ENCODE assay signal across 24 cellular contexts in the genomic region with DNA sequence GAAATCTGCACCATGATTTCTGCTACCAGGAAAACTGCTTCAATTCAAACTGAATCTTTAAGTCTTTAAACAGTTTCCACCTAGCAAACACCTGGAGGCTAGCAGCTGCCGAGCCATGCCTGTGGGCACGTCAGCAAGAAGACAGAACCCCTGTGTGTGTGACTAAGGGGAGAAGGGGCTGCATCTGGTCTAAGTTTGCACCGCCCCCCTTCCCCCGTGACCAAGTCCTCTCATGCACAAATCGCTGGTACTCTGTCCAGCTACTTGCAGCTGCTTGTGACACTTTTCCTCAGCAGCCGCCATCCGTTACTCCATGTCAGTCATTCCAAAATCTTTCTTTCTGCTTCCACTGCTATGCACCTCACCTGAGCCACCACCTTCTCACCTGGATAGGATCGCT.
DNase-seq lines count a peak whose midpoint lies in the region; ATAC-seq, FAIRE-seq and TF ChIP-seq lines count a peak whose summit lies in the region.
"Had no signal": no experiment of that assay in that cellular context is flagged by ENCODE, and none has a peak within 500 bp of the region (broad histone marks: within the 10 kb centered on the region; RNA-seq: fewer than 3 reads in every experiment).

No MANE protein-coding gene starts in this region.

- no peak overlapping the region for H4K8ac ChIP-seq in H1 (ENCODE audit: extremely low read depth, insufficient read depth, low read length)

- peaks cover 36% of the 10 kb centered on the region for H3K4me1 ChIP-seq in GM23338 (ENCODE audit: insufficient read depth)
- H3K4me1 ChIP-seq in H1 (replicated peaks in 1 of 4; ENCODE audit: control insufficient read depth in 3 of 4, insufficient read depth in 4 of 4, low read length in 3 of 4) = peaks cover 5 to 10% (median 8%) of the 10 kb centered on the region in 4 experiments; a peak in 6 of 7 replicates
- H3K4me1 ChIP-seq in neural progenitor cell = peaks cover 60% of the 10 kb centered on the region
- H3K4me1 ChIP-seq: A549, BE2C had no signal

- no peaks in the 10 kb centered on the region for H3K9me2 ChIP-seq in GM23338 (ENCODE audit: insufficient read depth)

- DNase-seq in GM23338 (ENCODE audit: low spot score) (no peak), H1 (ENCODE audit: low read depth in 1 of 2, low spot score in 2 of 2) (no peak), neural progenitor cell (ENCODE audit: low spot score) (no peak), mesothelial cell of epicardium (ENCODE audit: low spot score in 2 of 2, unreplicated experiment in 2 of 2) (no peak)
- no peak for DNase-seq in activated CD4-positive, alpha-beta T cell treated with anti-CD3 and anti-CD28 coated beads, Interleukin-2, amount 50 U/mL, for 48 hours
- DNase-seq: 8988T; ACHN; AML-193; BE2C; CD4-positive, alpha-beta T cell; CD8-positive, alpha-beta memory T cell; DMS 273 treated with DMSO at 0.1 percent for 48 hours; DMS79; EL; GDM1; GOT3; H7; HCEC 1CT had no signal

- H3K27me3 Mint-ChIP-seq in GM23338 (ENCODE audit: insufficient read depth, low read depth, poor library complexity) (peaks cover 12% of the 10 kb centered on the region), neural progenitor cell (ENCODE audit: insufficient read depth, low read depth) (peaks cover 10% of the 10 kb centered on the region), mesothelial cell of epicardium (ENCODE audit: low read depth) (peaks cover 5% of the 10 kb centered on the region)

- H3K9ac ChIP-seq in H1 (replicated peaks in 1 of 4; ENCODE audit: extremely low read depth in 1 of 4, low read depth in 3 of 4, low read length in 3 of 4) (no peak overlapping the region), neural progenitor cell (no peak overlapping the region)
- H3K9ac ChIP-seq: BLaER1 treated with 17β-estradiol and CSF1 and Interleukin-3, amounts not matched to agents 10 nM and 100 nM had no signal

- H2BK120ac ChIP-seq in H1 (replicated peaks; ENCODE audit: low read depth, low read length) = no peak overlapping the region

- no peak overlapping the region; the same call in 1 of the 2 replicates for H3K18ac ChIP-seq in H1 (ENCODE audit: extremely low read depth, low read length)

- no peak for FAIRE-seq in H1 (lab: Jason Lieb, UNC)
- FAIRE-seq: A549, D721Med, GM12878 had no signal

- H3K56ac ChIP-seq in H1 (replicated peaks; ENCODE audit: insufficient read length, low read depth, low read length) = no peak overlapping the region

- no peak overlapping the region for H3K27ac ChIP-seq in GM23338 (ENCODE audit: low read depth)
- no peak overlapping the region for H3K27ac ChIP-seq in H1 (ENCODE audit: low read depth, low read length)
- no peak overlapping the region for H3K27ac ChIP-seq in neural progenitor cell
- H3K27ac ChIP-seq: A549; BLaER1 treated with 17β-estradiol and CSF1 and Interleukin-3, amounts not matched to agents 10 nM and 100 nM had no signal

- TF ChIP-seq EP300 in H1 (IDR thresholded peaks at IDR 0.05; ENCODE audit: borderline replicate concordance in 1 of 2, low read depth in 2 of 2, low read length in 2 of 2) = no peak

- H3K4ac ChIP-seq in H1 (replicated peaks; ENCODE audit: insufficient read length, low read depth, low read length) = no peak overlapping the region

- H3K14ac ChIP-seq in H1 (ENCODE audit: insufficient read length) = no peak overlapping the region

- H2BK5ac ChIP-seq in H1 (ENCODE audit: low read depth, low read length) = no peak overlapping the region

- no peak for TF ChIP-seq POLR2A in H1 (IDR thresholded peaks at IDR 0.05; ENCODE audit: control extremely low read depth in 1 of 2, low read depth in 2 of 2, low read length in 2 of 2)

- WGBS in H1 (ENCODE audit: extremely low coverage in 1 of 2, insufficient coverage in 1 of 2, insufficient read length in 1 of 2, insufficient replicate concordance in 2 of 2, low coverage in 1 of 2, low lambda C conversion rate in 2 of 2, missing lambda C conversion rate in 1 of 2), 2 experiments = 91% methylated on average over 8 of the region's 8 CpGs; no CpG with 5 or more reads in 1 of the 2 experiments

- H2AFZ ChIP-seq in GM23338 (no peak overlapping the region), H1 (ENCODE audit: low read length) (no peak overlapping the region), neural progenitor cell (replicated peaks) (no peak overlapping the region)

- H2AK5ac ChIP-seq in H1 (ENCODE audit: low read depth, low read length) = no peak overlapping the region

- H3K23me2 ChIP-seq in H1 (ENCODE audit: low read depth, low read length) = no peaks in the 10 kb centered on the region

- H3K9me3 Mint-ChIP-seq in GM23338 (peaks cover 10% of the 10 kb centered on the region; the same call in 2 of the 3 replicates), neural progenitor cell (peaks cover 10% of the 10 kb centered on the region), mesothelial cell of epicardium (peaks cover 10% of the 10 kb centered on the region)

- CTCF ChIA-PET in H1 (lab: Charles Lee; ENCODE audit: partially characterized antibody) = no interaction called here

- H3K23ac ChIP-seq in H1 (ENCODE audit: insufficient read length) = no peak overlapping the region

- no peak for TF ChIP-seq CTCF in GM23338 (conservative IDR thresholded peaks at IDR 0.05; ENCODE audit: low read depth in 2 of 2)
- TF ChIP-seq CTCF in H1 (IDR thresholded peaks at IDR 0.05; ENCODE audit: control extremely low read depth in 1 of 3, insufficient read depth in 1 of 3, low read depth in 1 of 3, low read length in 3 of 3) = no peak
- TF ChIP-seq CTCF in neural progenitor cell (IDR thresholded peaks at IDR 0.05) = no peak
- no peak for TF ChIP-seq CTCF in mesothelial cell of epicardium (IDR thresholded peaks at IDR 0.05; ENCODE audit: unreplicated experiment)

- H3K4me3 ChIP-seq in GM23338 (no peak overlapping the region), H1 (ENCODE audit: extremely low read depth in 1 of 4, insufficient read depth in 2 of 4, low read depth in 3 of 4, low read length in 4 of 4) (no peak overlapping the region), neural progenitor cell (no peak overlapping the region)
- H3K4me3 ChIP-seq: A549; BLaER1 treated with 17β-estradiol and CSF1 and Interleukin-3, amounts not matched to agents 10 nM and 100 nM; GM12878 had no signal

- 0 out of 2 replicates have a peak, but pooled peaks cover 7% of the 10 kb centered on the region for H3K36me3 ChIP-seq in GM23338 (ENCODE audit: insufficient read depth)
- no peaks in the 10 kb centered on the region for H3K36me3 ChIP-seq in H1 (ENCODE audit: control insufficient read depth in 2 of 4, insufficient read depth in 4 of 4, low read length in 3 of 4)
- H3K36me3 ChIP-seq in neural progenitor cell = no peaks in the 10 kb centered on the region
- H3K36me3 ChIP-seq: BE2C; BLaER1 treated with 17β-estradiol and CSF1 and Interleukin-3, amounts not matched to agents 10 nM and 100 nM had no signal

- no peaks in the 10 kb centered on the region for H3K9me3 ChIP-seq in H1 (ENCODE audit: insufficient read depth in 2 of 2, low read depth in 1 of 2, low read length in 1 of 2)
- no peaks in the 10 kb centered on the region for H3K9me3 ChIP-seq in neural progenitor cell (ENCODE audit: low read depth)
- H3K9me3 ChIP-seq: A549, BE2C had no signal

- no peaks in the 10 kb centered on the region for H4K20me1 ChIP-seq in GM23338 (replicated peaks; ENCODE audit: insufficient read depth)
- H4K20me1 ChIP-seq in H1 (replicated peaks in 1 of 2; ENCODE audit: control insufficient read depth in 1 of 2, insufficient read depth in 2 of 2, low read length in 2 of 2) = no peaks in the 10 kb centered on the region
- no peaks in the 10 kb centered on the region for H4K20me1 ChIP-seq in neural progenitor cell (ENCODE audit: low read depth)
- H4K20me1 ChIP-seq: BLaER1 treated with 17β-estradiol and CSF1 and Interleukin-3, amounts not matched to agents 10 nM and 100 nM had no signal

- H3K4me1 Mint-ChIP-seq in GM23338 = peaks cover 44% of the 10 kb centered on the region
- H3K4me1 Mint-ChIP-seq in neural progenitor cell = peaks cover 53% of the 10 kb centered on the region
- H3K4me1 Mint-ChIP-seq in mesothelial cell of epicardium = peaks cover 4% of the 10 kb centered on the region
- H3K4me1 Mint-ChIP-seq: CD14-positive monocyte; CD8-positive, alpha-beta memory T cell had no signal

- no peak overlapping the region for H4K91ac ChIP-seq in H1 (replicated peaks; ENCODE audit: insufficient read length, low read length)

- no peak overlapping the region for H2BK20ac ChIP-seq in H1 (ENCODE audit: low read length)

- no peaks in the 10 kb centered on the region for H3F3A ChIP-seq in GM23338 (replicated peaks; ENCODE audit: low read depth)
- H3F3A ChIP-seq in neural progenitor cell (ENCODE audit: low read depth) = peaks cover 10% of the 10 kb centered on the region

- H3K4me3 Mint-ChIP-seq in GM23338 (no peak overlapping the region; the same call in 2 of the 3 replicates), neural progenitor cell (no peak overlapping the region), mesothelial cell of epicardium (no peak overlapping the region)
- H3K4me3 Mint-ChIP-seq: CD14-positive monocyte; CD4-positive, alpha-beta T cell; CD8-positive, alpha-beta memory T cell had no signal

- H3K79me1 ChIP-seq in H1 (ENCODE audit: low read depth, low read length) = no peaks in the 10 kb centered on the region

- no peak overlapping the region for H2BK15ac ChIP-seq in H1 (ENCODE audit: low read length)

- ATAC-seq in GM23338 (peak; percentile 15; the same call in 1 of the 3 replicates), GM18861 (IDR thresholded peaks at IDR 0.05; ENCODE audit: unreplicated experiment) (no peak)
- ATAC-seq: A549, GM12878 had no signal

- POLR2A ChIA-PET in H1 (lab: Charles Lee; ENCODE audit: partially characterized antibody) = no interaction called here

- H3K4me2 ChIP-seq in GM23338 (0 out of 2 replicates have a peak overlapping the region, but pooled peaks have one; percentile 14), H1 (ENCODE audit: insufficient read depth in 1 of 2, low read depth in 2 of 2, low read length in 2 of 2) (no peak overlapping the region), neural progenitor cell (peak overlapping the region; percentile 73)
- H3K4me2 ChIP-seq: A549; BLaER1 treated with 17β-estradiol and CSF1 and Interleukin-3, amounts not matched to agents 10 nM and 100 nM had no signal

- H2BK12ac ChIP-seq in H1 (ENCODE audit: low read depth, low read length) = peak overlapping the region; percentile 2; the same call in 1 of the 2 replicates

- no peaks in the 10 kb centered on the region for H3K79me2 ChIP-seq in GM23338 (replicated peaks; ENCODE audit: insufficient read depth)
- no peaks in the 10 kb centered on the region for H3K79me2 ChIP-seq in H1 (ENCODE audit: control insufficient read depth in 1 of 2, insufficient read depth in 2 of 2, low read length in 2 of 2)
- no peaks in the 10 kb centered on the region for H3K79me2 ChIP-seq in neural progenitor cell (ENCODE audit: low read depth)

- peaks cover 9% of the 10 kb centered on the region for H3K27me3 ChIP-seq in GM23338 (ENCODE audit: insufficient read depth)
- H3K27me3 ChIP-seq in H1 (replicated peaks in 1 of 4; ENCODE audit: control insufficient read depth in 3 of 4, extremely low read depth in 1 of 4, insufficient read depth in 3 of 4, low read length in 3 of 4) = peaks cover 4 to 40% (median 20%) of the 10 kb centered on the region in 4 experiments
- peaks cover 16% of the 10 kb centered on the region for H3K27me3 ChIP-seq in neural progenitor cell
- H3K27me3 ChIP-seq: BE2C; BLaER1 treated with 17β-estradiol and CSF1 and Interleukin-3, amounts not matched to agents 10 nM and 100 nM had no signal

- peaks cover 10% of the 10 kb centered on the region for H3K36me3 Mint-ChIP-seq in GM23338 (ENCODE audit: low read depth)
- peaks cover 3% of the 10 kb centered on the region for H3K36me3 Mint-ChIP-seq in neural progenitor cell
- H3K36me3 Mint-ChIP-seq in mesothelial cell of epicardium = no peaks in the 10 kb centered on the region
- H3K36me3 Mint-ChIP-seq: CD14-positive monocyte; CD8-positive, alpha-beta memory T cell had no signal

- no peak overlapping the region for H4K5ac ChIP-seq in H1 (ENCODE audit: insufficient read length, low read depth, low read length)

- no peak overlapping the region for H3K27ac Mint-ChIP-seq in GM23338
- H3K27ac Mint-ChIP-seq in neural progenitor cell = no peak overlapping the region
- H3K27ac Mint-ChIP-seq in mesothelial cell of epicardium = no peak overlapping the region
- H3K27ac Mint-ChIP-seq: CD14-positive monocyte; CD4-positive, alpha-beta T cell; CD8-positive, alpha-beta memory T cell had no signal

- TF ChIP-seq RAD21 in H1 (IDR thresholded peaks at IDR 0.05 in 1 of 2, conservative IDR thresholded peaks at IDR 0.05 in 1 of 2; ENCODE audit: low read depth in 2 of 2, low read length in 2 of 2) = no peak

Comparison
In these comparisons a context has a peak if more than half of its experiments do, and no peak if none do; other contexts are left out.
1. H3K4me2 ChIP-seq: peak in GM23338 (single experiment) and neural progenitor cell (single experiment); none in H1 (0 of 2).